Comparison of ENCODE assay signal across 8 cellular contexts in genomic region chr11:67071420-67072284, GRCh38. TPM values are rescaled to one million over a fixed set of nuclear protein-coding genes. Genes with fewer than 3 reads are reported as not detected.
A peak's percentile ranks its signal among the peaks of the same experiment; 100 is the strongest.
DNase-seq lines count a peak whose midpoint lies in the region; ATAC-seq and TF ChIP-seq lines count a peak whose summit lies in the region.

No MANE protein-coding gene starts in this region.

- peaks cover 4% of the 10 kb centered on the region for H3K4me1 Mint-ChIP-seq in activated CD4-positive, alpha-beta memory T cell treated with anti-CD3 and anti-CD28 coated beads for 36 hours (ENCODE audit: low read depth)
- no peaks in the 10 kb centered on the region for H3K4me1 Mint-ChIP-seq in memory B cell

- H3K36me3 Mint-ChIP-seq in activated CD4-positive, alpha-beta memory T cell treated with anti-CD3 and anti-CD28 coated beads for 36 hours = no peaks in the 10 kb centered on the region
- H3K36me3 Mint-ChIP-seq in memory B cell = no peaks in the 10 kb centered on the region

- H3K4me3 Mint-ChIP-seq in activated CD4-positive, alpha-beta memory T cell treated with anti-CD3 and anti-CD28 coated beads for 36 hours = peak overlapping the region; percentile 3
- peak overlapping the region; percentile 34 for H3K4me3 Mint-ChIP-seq in memory B cell

- intact Hi-C loops in activated CD4-positive, alpha-beta memory T cell treated with anti-CD3 and anti-CD28 coated beads for 36 hours (cut with micrococcal nuclease) = loop anchor here (1.0 to 2.0 kb wide), 2 partner anchors 17 to 377 kb away; no protein-coding TSS in a partner anchor
- intact Hi-C loops in dorsolateral prefrontal cortex (cut with DNase I) = no loop called here

- peak; percentile 59 to 91 (median 82) for TF ChIP-seq CTCF in dorsolateral prefrontal cortex (IDR thresholded peaks at IDR 0.05 in 54 of 56, conservative IDR thresholded peaks at IDR 0.05 in 2 of 56; ENCODE audit: low read depth in 1 of 56, partially characterized antibody in 56 of 56)

- H3K27me3 Mint-ChIP-seq in activated CD4-positive, alpha-beta memory T cell treated with anti-CD3 and anti-CD28 coated beads for 36 hours = peaks cover 3% of the 10 kb centered on the region
- peaks cover 10% of the 10 kb centered on the region for H3K27me3 Mint-ChIP-seq in memory B cell

- DNase-seq in GM03348 (ENCODE audit: low spot score) (peak; percentile 95), NCI-H1092 treated with DMSO at 0.1 percent for 48 hours (lab: John Stamatoyannopoulos, UW) (peak; percentile 23), dorsolateral prefrontal cortex (peak; percentile 60 to 88 (median 66)), memory B cell (ENCODE audit: low spot score in 2 of 2) (peak; percentile 49 to 62), DMS153 (lab: John Stamatoyannopoulos, UW) (no peak)
- DNase-seq in activated CD4-positive, alpha-beta memory T cell treated with anti-CD3 and anti-CD28 coated beads for 36 hours = peak; percentile 87
- peak; percentile 45 for DNase-seq in stimulated activated CD8-positive, alpha-beta memory T cell treated with anti-CD3 and anti-CD28 coated beads, Interleukin-12 subunit alpha, Interleukin-12 subunit beta, amount 100 ng/mL, for 4 hours (ENCODE audit: low read depth)

- H3K27me3 ChIP-seq in dorsolateral prefrontal cortex = no peaks in the 10 kb centered on the region

- POLR2A ChIA-PET in activated CD4-positive, alpha-beta memory T cell treated with anti-CD3 and anti-CD28 coated beads for 36 hours (lab: Charles Lee) = no interaction called here

- H3K4me3 ChIP-seq in dorsolateral prefrontal cortex = peak overlapping the region; percentile 15 to 66 (median 46)

- CTCF ChIA-PET in activated CD4-positive, alpha-beta memory T cell treated with anti-CD3 and anti-CD28 coated beads for 36 hours (lab: Charles Lee) = interaction anchor here (0.6 to 8.4 kb wide), 10 partner anchors 10 to 188 kb away, joined by 3 to 81 read pairs (median 4); partner anchors contain the start of gene RHOD

- no peak overlapping the region for H3K27ac ChIP-seq in dorsolateral prefrontal cortex

- peak; percentile 78 for ATAC-seq in memory B cell (ENCODE audit: low read depth)
- ATAC-seq in HG02938 (IDR thresholded peaks at IDR 0.05; ENCODE audit: unreplicated experiment) = no peak

- no peak overlapping the region for H3K27ac Mint-ChIP-seq in activated CD4-positive, alpha-beta memory T cell treated with anti-CD3 and anti-CD28 coated beads for 36 hours
- H3K27ac Mint-ChIP-seq in memory B cell = no peak overlapping the region

- H3K9me3 Mint-ChIP-seq in activated CD4-positive, alpha-beta memory T cell treated with anti-CD3 and anti-CD28 coated beads for 36 hours = no peaks in the 10 kb centered on the region
- H3K9me3 Mint-ChIP-seq in memory B cell = no peaks in the 10 kb centered on the region

RNA-seq across cellular contexts. Expression of gene RHOD, which starts 15.0 kb away (rescaled TPM):
- total RNA-seq in activated CD4-positive, alpha-beta memory T cell treated with anti-CD3 and anti-CD28 coated beads for 36 hours = under 1 TPM; 0.57 to 0.87 TPM
- 1 to 10 TPM in 65 of 120 experiments, under 1 TPM in 38, not detected in 17; 0.31 to 5.2 (median 1.2) TPM for total RNA-seq in dorsolateral prefrontal cortex

RNA-seq across cellular contexts. Expression of gene KDM2A, which starts 47.4 kb away (rescaled TPM):
- total RNA-seq in activated CD4-positive, alpha-beta memory T cell treated with anti-CD3 and anti-CD28 coated beads for 36 hours = 10 to 100 TPM; 65.1 to 69.6 TPM
- total RNA-seq in dorsolateral prefrontal cortex = 10 to 100 TPM; 56.5 to 97.4 (median 71.9) TPM

RNA-seq across cellular contexts. Expression of gene SYT12, which starts 48.7 kb away (rescaled TPM):
- not detected for total RNA-seq in activated CD4-positive, alpha-beta memory T cell treated with anti-CD3 and anti-CD28 coated beads for 36 hours
- total RNA-seq in dorsolateral prefrontal cortex = 10 to 100 TPM in 119 of 120 experiments, 1 to 10 TPM in 1; 9.8 to 66.2 (median 35.2) TPM

Comparison
In these comparisons a context has a peak if more than half of its experiments do, and no peak if none do; other contexts are left out.
1. RNA of gene SYT12, which starts 48.7 kb away (total RNA-seq): 9.8 to 66.2 TPM in dorsolateral prefrontal cortex; not detected in activated CD4-positive, alpha-beta memory T cell treated with anti-CD3 and anti-CD28 coated beads for 36 hours; every median in the first group is over 10 times any median in the second.